ENCODE assay signal across 1 cellular context in the genomic region with DNA sequence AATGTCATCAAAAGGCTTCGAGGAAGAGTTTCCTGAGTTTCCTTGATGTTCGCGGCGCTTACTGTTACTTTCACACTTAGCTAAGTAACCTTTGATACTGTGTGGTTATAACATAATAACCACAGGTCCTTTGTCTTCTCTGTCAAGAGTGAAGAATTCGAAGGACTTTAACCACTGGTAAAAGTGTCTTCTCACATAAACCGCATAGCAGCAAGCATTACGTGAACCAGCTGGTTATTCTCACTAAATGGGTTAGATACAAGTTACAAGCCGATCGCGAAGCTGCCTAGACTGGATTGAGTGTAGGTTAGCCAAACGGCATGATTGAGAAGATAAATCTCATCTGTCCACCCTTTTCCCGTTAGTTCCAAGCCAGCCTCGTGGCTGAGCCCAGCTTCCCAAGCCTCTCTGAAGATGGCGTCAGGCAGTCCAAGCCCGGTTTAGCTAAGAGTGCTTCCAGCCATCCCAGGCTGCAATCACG.
TF ChIP-seq lines count a peak whose summit lies in the region.

No MANE protein-coding gene starts in this region.

TF ChIP-seq in GM12878, 131 proteins besides CTCF, POLR2A, EP300 and RAD21 (continued from another document and continues in another):
- TF ChIP-seq HCFC1 (IDR thresholded peaks at IDR 0.05; ENCODE audit: low read length) (no peak), CBX5 (IDR thresholded peaks at IDR 0.05; ENCODE audit: low read depth) (no peak), SMAD5 (IDR thresholded peaks at IDR 0.05; ENCODE audit: low read depth) (no peak), ZNF274 (IDR thresholded peaks at IDR 0.05; ENCODE audit: insufficient read depth, insufficient read length) (no peak), SPI1 (IDR thresholded peaks at IDR 0.05; ENCODE audit: borderline replicate concordance, insufficient read depth, low read depth, low read length) (no peak), MXI1 (IDR thresholded peaks at IDR 0.05; ENCODE audit: low read depth, low read length) (no peak), POU2F2 (IDR thresholded peaks at IDR 0.05; ENCODE audit: borderline replicate concordance, low read depth, low read length) (no peak), PAX5 (IDR thresholded peaks at IDR 0.05; ENCODE audit: borderline replicate concordance, low read depth, low read length) (peak; percentile 53; the same call in 1 of the 2 replicates), BMI1 (IDR thresholded peaks at IDR 0.05; ENCODE audit: borderline replicate concordance) (peak; percentile 77), MYC (IDR thresholded peaks at IDR 0.05; ENCODE audit: insufficient read depth, insufficient read length, insufficient replicate concordance, low read length, severe bottlenecking) (no peak), FOXM1 (IDR thresholded peaks at IDR 0.05; ENCODE audit: low read depth, low read length) (peak; percentile 36; the same call in 1 of the 2 replicates), ZNF217 (IDR thresholded peaks at IDR 0.05) (peak; percentile 80), MTA3 (IDR thresholded peaks at IDR 0.05; ENCODE audit: borderline replicate concordance, low read length) (no peak), IKZF2 (IDR thresholded peaks at IDR 0.05) (peak; percentile 96 to 97), WRNIP1 (IDR thresholded peaks at IDR 0.05; ENCODE audit: borderline replicate concordance, low read depth, low read length) (no peak), SP1 (IDR thresholded peaks at IDR 0.05; ENCODE audit: low read depth, low read length) (no peak), RB1 (IDR thresholded peaks at IDR 0.05; ENCODE audit: borderline replicate concordance) (no peak), CREM (IDR thresholded peaks at IDR 0.05; ENCODE audit: low read depth) (0 out of 2 replicates have a peak, but pooled peaks have one; percentile 15), NBN (IDR thresholded peaks at IDR 0.05) (peak; percentile 87), IKZF1 (conservative IDR thresholded peaks at IDR 0.05) (peak; percentile 95), CBX3 (IDR thresholded peaks at IDR 0.05; ENCODE audit: borderline replicate concordance, low read depth) (no peak), BACH1 (IDR thresholded peaks at IDR 0.05; ENCODE audit: borderline replicate concordance) (peak; percentile 77; the same call in 1 of the 2 replicates), ZNF384 (IDR thresholded peaks at IDR 0.05; ENCODE audit: borderline replicate concordance, low read depth, low read length) (no peak; the same call in 1 of the 2 replicates), FOS (IDR thresholded peaks at IDR 0.05; ENCODE audit: borderline replicate concordance, extremely low read depth, insufficient read length) (no peak)
- TF ChIP-seq, protein P1, sequence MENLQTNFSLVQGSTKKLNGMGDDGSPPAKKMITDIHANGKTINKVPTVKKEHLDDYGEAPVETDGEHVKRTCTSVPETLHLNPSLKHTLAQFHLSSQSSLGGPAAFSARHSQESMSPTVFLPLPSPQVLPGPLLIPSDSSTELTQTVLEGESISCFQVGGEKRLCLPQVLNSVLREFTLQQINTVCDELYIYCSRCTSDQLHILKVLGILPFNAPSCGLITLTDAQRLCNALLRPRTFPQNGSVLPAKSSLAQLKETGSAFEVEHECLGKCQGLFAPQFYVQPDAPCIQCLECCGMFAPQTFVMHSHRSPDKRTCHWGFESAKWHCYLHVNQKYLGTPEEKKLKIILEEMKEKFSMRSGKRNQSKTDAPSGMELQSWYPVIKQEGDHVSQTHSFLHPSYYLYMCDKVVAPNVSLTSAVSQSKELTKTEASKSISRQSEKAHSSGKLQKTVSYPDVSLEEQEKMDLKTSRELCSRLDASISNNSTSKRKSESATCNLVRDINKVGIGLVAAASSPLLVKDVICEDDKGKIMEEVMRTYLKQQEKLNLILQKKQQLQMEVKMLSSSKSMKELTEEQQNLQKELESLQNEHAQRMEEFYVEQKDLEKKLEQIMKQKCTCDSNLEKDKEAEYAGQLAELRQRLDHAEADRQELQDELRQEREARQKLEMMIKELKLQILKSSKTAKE (IDR thresholded peaks at IDR 0.05; ENCODE audit: low read depth, poor library complexity, severe bottlenecking): peak; percentile 89
- TF ChIP-seq, protein P2, sequence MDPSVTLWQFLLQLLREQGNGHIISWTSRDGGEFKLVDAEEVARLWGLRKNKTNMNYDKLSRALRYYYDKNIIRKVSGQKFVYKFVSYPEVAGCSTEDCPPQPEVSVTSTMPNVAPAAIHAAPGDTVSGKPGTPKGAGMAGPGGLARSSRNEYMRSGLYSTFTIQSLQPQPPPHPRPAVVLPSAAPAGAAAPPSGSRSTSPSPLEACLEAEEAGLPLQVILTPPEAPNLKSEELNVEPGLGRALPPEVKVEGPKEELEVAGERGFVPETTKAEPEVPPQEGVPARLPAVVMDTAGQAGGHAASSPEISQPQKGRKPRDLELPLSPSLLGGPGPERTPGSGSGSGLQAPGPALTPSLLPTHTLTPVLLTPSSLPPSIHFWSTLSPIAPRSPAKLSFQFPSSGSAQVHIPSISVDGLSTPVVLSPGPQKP (IDR thresholded peaks at IDR 0.05; ENCODE audit: low read depth, low read length): no peak
- TF ChIP-seq, protein P3, sequence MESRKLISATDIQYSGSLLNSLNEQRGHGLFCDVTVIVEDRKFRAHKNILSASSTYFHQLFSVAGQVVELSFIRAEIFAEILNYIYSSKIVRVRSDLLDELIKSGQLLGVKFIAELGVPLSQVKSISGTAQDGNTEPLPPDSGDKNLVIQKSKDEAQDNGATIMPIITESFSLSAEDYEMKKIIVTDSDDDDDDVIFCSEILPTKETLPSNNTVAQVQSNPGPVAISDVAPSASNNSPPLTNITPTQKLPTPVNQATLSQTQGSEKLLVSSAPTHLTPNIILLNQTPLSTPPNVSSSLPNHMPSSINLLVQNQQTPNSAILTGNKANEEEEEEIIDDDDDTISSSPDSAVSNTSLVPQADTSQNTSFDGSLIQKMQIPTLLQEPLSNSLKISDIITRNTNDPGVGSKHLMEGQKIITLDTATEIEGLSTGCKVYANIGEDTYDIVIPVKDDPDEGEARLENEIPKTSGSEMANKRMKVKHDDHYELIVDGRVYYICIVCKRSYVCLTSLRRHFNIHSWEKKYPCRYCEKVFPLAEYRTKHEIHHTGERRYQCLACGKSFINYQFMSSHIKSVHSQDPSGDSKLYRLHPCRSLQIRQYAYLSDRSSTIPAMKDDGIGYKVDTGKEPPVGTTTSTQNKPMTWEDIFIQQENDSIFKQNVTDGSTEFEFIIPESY (IDR thresholded peaks at IDR 0.05): 0 out of 2 replicates have a peak, but pooled peaks have one; percentile 70
- TF ChIP-seq, protein P4, sequence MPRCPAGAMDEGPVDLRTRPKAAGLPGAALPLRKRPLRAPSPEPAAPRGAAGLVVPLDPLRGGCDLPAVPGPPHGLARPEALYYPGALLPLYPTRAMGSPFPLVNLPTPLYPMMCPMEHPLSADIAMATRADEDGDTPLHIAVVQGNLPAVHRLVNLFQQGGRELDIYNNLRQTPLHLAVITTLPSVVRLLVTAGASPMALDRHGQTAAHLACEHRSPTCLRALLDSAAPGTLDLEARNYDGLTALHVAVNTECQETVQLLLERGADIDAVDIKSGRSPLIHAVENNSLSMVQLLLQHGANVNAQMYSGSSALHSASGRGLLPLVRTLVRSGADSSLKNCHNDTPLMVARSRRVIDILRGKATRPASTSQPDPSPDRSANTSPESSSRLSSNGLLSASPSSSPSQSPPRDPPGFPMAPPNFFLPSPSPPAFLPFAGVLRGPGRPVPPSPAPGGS (IDR thresholded peaks at IDR 0.05; ENCODE audit: borderline replicate concordance, insufficient read depth, low read depth, low read length, poor library complexity, severe bottlenecking): no peak
- TF ChIP-seq, protein P5, sequence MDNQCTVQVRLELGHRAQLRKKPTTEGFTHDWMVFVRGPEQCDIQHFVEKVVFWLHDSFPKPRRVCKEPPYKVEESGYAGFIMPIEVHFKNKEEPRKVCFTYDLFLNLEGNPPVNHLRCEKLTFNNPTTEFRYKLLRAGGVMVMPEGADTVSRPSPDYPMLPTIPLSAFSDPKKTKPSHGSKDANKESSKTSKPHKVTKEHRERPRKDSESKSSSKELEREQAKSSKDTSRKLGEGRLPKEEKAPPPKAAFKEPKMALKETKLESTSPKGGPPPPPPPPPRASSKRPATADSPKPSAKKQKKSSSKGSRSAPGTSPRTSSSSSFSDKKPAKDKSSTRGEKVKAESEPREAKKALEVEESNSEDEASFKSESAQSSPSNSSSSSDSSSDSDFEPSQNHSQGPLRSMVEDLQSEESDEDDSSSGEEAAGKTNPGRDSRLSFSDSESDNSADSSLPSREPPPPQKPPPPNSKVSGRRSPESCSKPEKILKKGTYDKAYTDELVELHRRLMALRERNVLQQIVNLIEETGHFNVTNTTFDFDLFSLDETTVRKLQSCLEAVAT (IDR thresholded peaks at IDR 0.05): peak; percentile 95
- TF ChIP-seq, protein P6, sequence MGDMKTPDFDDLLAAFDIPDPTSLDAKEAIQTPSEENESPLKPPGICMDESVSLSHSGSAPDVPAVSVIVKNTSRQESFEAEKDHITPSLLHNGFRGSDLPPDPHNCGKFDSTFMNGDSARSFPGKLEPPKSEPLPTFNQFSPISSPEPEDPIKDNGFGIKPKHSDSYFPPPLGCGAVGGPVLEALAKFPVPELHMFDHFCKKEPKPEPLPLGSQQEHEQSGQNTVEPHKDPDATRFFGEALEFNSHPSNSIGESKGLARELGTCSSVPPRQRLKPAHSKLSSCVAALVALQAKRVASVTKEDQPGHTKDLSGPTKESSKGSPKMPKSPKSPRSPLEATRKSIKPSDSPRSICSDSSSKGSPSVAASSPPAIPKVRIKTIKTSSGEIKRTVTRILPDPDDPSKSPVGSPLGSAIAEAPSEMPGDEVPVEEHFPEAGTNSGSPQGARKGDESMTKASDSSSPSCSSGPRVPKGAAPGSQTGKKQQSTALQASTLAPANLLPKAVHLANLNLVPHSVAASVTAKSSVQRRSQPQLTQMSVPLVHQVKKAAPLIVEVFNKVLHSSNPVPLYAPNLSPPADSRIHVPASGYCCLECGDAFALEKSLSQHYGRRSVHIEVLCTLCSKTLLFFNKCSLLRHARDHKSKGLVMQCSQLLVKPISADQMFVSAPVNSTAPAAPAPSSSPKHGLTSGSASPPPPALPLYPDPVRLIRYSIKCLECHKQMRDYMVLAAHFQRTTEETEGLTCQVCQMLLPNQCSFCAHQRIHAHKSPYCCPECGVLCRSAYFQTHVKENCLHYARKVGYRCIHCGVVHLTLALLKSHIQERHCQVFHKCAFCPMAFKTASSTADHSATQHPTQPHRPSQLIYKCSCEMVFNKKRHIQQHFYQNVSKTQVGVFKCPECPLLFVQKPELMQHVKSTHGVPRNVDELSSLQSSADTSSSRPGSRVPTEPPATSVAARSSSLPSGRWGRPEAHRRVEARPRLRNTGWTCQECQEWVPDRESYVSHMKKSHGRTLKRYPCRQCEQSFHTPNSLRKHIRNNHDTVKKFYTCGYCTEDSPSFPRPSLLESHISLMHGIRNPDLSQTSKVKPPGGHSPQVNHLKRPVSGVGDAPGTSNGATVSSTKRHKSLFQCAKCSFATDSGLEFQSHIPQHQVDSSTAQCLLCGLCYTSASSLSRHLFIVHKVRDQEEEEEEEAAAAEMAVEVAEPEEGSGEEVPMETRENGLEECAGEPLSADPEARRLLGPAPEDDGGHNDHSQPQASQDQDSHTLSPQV (IDR thresholded peaks at IDR 0.05): no peak
- TF ChIP-seq, protein P7, sequence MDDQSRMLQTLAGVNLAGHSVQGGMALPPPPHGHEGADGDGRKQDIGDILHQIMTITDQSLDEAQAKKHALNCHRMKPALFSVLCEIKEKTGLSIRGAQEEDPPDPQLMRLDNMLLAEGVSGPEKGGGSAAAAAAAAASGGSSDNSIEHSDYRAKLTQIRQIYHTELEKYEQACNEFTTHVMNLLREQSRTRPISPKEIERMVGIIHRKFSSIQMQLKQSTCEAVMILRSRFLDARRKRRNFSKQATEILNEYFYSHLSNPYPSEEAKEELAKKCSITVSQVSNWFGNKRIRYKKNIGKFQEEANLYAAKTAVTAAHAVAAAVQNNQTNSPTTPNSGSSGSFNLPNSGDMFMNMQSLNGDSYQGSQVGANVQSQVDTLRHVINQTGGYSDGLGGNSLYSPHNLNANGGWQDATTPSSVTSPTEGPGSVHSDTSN (IDR thresholded peaks at IDR 0.05; ENCODE audit: insufficient replicate concordance, low read depth, low read length): peak; percentile 59
- TF ChIP-seq, protein P8, sequence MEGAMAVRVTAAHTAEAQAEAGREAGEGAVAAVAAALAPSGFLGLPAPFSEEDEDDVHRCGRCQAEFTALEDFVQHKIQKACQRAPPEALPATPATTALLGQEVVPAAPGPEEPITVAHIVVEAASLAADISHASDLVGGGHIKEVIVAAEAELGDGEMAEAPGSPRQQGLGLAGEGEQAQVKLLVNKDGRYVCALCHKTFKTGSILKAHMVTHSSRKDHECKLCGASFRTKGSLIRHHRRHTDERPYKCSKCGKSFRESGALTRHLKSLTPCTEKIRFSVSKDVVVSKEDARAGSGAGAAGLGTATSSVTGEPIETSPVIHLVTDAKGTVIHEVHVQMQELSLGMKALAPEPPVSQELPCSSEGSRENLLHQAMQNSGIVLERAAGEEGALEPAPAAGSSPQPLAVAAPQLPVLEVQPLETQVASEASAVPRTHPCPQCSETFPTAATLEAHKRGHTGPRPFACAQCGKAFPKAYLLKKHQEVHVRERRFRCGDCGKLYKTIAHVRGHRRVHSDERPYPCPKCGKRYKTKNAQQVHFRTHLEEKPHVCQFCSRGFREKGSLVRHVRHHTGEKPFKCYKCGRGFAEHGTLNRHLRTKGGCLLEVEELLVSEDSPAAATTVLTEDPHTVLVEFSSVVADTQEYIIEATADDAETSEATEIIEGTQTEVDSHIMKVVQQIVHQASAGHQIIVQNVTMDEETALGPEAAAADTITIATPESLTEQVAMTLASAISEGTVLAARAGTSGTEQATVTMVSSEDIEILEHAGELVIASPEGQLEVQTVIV (IDR thresholded peaks at IDR 0.05; ENCODE audit: borderline replicate concordance, partially characterized antibody): no peak
- TF ChIP-seq, protein P9, sequence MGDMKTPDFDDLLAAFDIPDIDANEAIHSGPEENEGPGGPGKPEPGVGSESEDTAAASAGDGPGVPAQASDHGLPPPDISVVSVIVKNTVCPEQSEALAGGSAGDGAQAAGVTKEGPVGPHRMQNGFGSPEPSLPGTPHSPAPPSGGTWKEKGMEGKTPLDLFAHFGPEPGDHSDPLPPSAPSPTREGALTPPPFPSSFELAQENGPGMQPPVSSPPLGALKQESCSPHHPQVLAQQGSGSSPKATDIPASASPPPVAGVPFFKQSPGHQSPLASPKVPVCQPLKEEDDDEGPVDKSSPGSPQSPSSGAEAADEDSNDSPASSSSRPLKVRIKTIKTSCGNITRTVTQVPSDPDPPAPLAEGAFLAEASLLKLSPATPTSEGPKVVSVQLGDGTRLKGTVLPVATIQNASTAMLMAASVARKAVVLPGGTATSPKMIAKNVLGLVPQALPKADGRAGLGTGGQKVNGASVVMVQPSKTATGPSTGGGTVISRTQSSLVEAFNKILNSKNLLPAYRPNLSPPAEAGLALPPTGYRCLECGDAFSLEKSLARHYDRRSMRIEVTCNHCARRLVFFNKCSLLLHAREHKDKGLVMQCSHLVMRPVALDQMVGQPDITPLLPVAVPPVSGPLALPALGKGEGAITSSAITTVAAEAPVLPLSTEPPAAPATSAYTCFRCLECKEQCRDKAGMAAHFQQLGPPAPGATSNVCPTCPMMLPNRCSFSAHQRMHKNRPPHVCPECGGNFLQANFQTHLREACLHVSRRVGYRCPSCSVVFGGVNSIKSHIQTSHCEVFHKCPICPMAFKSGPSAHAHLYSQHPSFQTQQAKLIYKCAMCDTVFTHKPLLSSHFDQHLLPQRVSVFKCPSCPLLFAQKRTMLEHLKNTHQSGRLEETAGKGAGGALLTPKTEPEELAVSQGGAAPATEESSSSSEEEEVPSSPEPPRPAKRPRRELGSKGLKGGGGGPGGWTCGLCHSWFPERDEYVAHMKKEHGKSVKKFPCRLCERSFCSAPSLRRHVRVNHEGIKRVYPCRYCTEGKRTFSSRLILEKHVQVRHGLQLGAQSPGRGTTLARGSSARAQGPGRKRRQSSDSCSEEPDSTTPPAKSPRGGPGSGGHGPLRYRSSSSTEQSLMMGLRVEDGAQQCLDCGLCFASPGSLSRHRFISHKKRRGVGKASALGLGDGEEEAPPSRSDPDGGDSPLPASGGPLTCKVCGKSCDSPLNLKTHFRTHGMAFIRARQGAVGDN (IDR thresholded peaks at IDR 0.05): peak; percentile 72
